In genomic region chr4:35491093-35491492, GRCh38 we compare ENCODE assay signal across 27 cellular contexts.
"Had no signal": no experiment of that assay in that cellular context is flagged by ENCODE, and none has a peak within 500 bp of the region (broad histone marks: within the 10 kb centered on the region; RNA-seq: fewer than 3 reads in every experiment).

No MANE protein-coding gene starts in this region.

- H3K4me1 ChIP-seq: stomach, suprapubic skin, testis, thyroid gland, tibial artery, tibial nerve, transverse colon, upper lobe of left lung, upper lobe of right lung, uterus, vagina had no signal

- ATAC-seq: stimulated activated effector memory CD8-positive, alpha-beta T cell treated with anti-CD3 and anti-CD28 coated beads, Interleukin-12 subunit alpha, Interleukin-12 subunit beta, amount 100 ng/mL, for 72 hours; stimulated activated memory B cell treated with anti-CD40 and anti-IgM and Interleukin-4, amounts not matched to agents 10 μg/mL and 1 μg/mL and 100 μg/mL, for 72 hours; stimulated activated naive B cell treated with anti-CD40 and anti-IgM and Interleukin-4, amounts not matched to agents 10 μg/mL and 1 μg/mL and 100 μg/mL, for 72 hours; stimulated activated naive CD8-positive, alpha-beta T cell treated with anti-CD3 and anti-CD28 coated beads, Interleukin-15, amount 100 ng/mL, for 72 hours; stimulated activated naive CD8-positive, alpha-beta T cell treated with anti-CD3 and anti-CD28 coated beads, Interleukin-15, Interleukin-2, amounts not matched to agents 100 U/mL and 50 U/mL, for 24 hours; upper lobe of right lung had no signal

- H3K4me3 Mint-ChIP-seq: stimulated activated effector memory CD8-positive, alpha-beta T cell treated with anti-CD3 and anti-CD28 coated beads, Interleukin-12 subunit alpha, Interleukin-12 subunit beta, amount 100 ng/mL, for 72 hours; stimulated activated memory B cell treated with anti-CD40 and anti-IgM and Interleukin-4, amounts not matched to agents 10 μg/mL and 1 μg/mL and 100 μg/mL, for 72 hours; stimulated activated naive B cell treated with anti-CD40 and anti-IgM and Interleukin-4, amounts not matched to agents 10 μg/mL and 1 μg/mL and 100 μg/mL, for 72 hours; stimulated activated naive CD8-positive, alpha-beta T cell treated with anti-CD3 and anti-CD28 coated beads, Interleukin-15, amount 100 ng/mL, for 72 hours; stimulated activated naive CD8-positive, alpha-beta T cell treated with anti-CD3 and anti-CD28 coated beads, Interleukin-15, Interleukin-2, amounts not matched to agents 100 ng/mL and 50 ng/mL, for 24 hours; type B pancreatic cell had no signal

- H3K36me3 ChIP-seq: stomach, suprapubic skin, thoracic aorta, thyroid gland, tibial artery, tibial nerve, transverse colon, upper lobe of left lung, upper lobe of right lung, uterus, vagina had no signal

- H3K27me3 ChIP-seq: stomach, suprapubic skin, testis, thyroid gland, tibial artery, tibial nerve, transverse colon, upper lobe of left lung, upper lobe of right lung, uterus, vagina had no signal

- H3K36me3 Mint-ChIP-seq: stimulated activated effector memory CD8-positive, alpha-beta T cell treated with anti-CD3 and anti-CD28 coated beads, Interleukin-12 subunit alpha, Interleukin-12 subunit beta, amount 100 ng/mL, for 72 hours; stimulated activated memory B cell treated with anti-CD40 and anti-IgM and Interleukin-4, amounts not matched to agents 10 μg/mL and 1 μg/mL and 100 μg/mL, for 72 hours; stimulated activated naive B cell treated with anti-CD40 and anti-IgM and Interleukin-4, amounts not matched to agents 10 μg/mL and 1 μg/mL and 100 μg/mL, for 72 hours; type B pancreatic cell had no signal

- DNase-seq: stimulated activated CD4-positive, alpha-beta T cell treated with anti-CD3 and anti-CD28 coated beads, Interleukin-2, amount 100 ng/mL, for 48 hours; stimulated activated CD4-positive, alpha-beta T cell treated with anti-CD3 and anti-CD28 coated beads, Interleukin-4, amount 100 ng/mL, for 24 hours; stimulated activated CD4-positive, alpha-beta T cell treated with anti-CD3 and anti-CD28 coated beads, Interleukin-4, amount 100 ng/mL, for 4 hours; stimulated activated CD8-positive, alpha-beta memory T cell treated with anti-CD3 and anti-CD28 coated beads, Interleukin-4, amount 100 ng/mL, for 48 hours; stimulated activated naive B cell treated with anti-CD40 and anti-IgM and Interleukin-4, amounts not matched to agents 10 μg/mL and 1 μg/mL and 100 μg/mL, for 72 hours; stimulated activated naive CD4-positive, alpha-beta T cell; stimulated activated naive CD4-positive, alpha-beta T cell treated with Interleukin-2 at 50 U/mL for 16 hours; stimulated activated naive CD8-positive, alpha-beta T cell treated with anti-CD3 and anti-CD28 coated beads, Interleukin-15, amount 100 ng/mL, for 72 hours; stimulated activated naive CD8-positive, alpha-beta T cell treated with anti-CD3 and anti-CD28 coated beads, Interleukin-15, Interleukin-2, amounts not matched to agents 100 U/mL and 50 U/mL, for 24 hours; stomach; substantia nigra; testis; thyroid gland; tibial artery; transverse colon; trophoblast cell; upper lobe of left lung; upper lobe of right lung; uterus had no signal

- H3K9me3 ChIP-seq: suprapubic skin, testis, thoracic aorta, thyroid gland, tibial artery, transverse colon, upper lobe of left lung, upper lobe of right lung, uterus, vagina had no signal

- H3K4me1 Mint-ChIP-seq: stimulated activated effector memory CD8-positive, alpha-beta T cell treated with anti-CD3 and anti-CD28 coated beads, Interleukin-12 subunit alpha, Interleukin-12 subunit beta, amount 100 ng/mL, for 72 hours; stimulated activated memory B cell treated with anti-CD40 and anti-IgM and Interleukin-4, amounts not matched to agents 10 μg/mL and 1 μg/mL and 100 μg/mL, for 72 hours; stimulated activated naive B cell treated with anti-CD40 and anti-IgM and Interleukin-4, amounts not matched to agents 10 μg/mL and 1 μg/mL and 100 μg/mL, for 72 hours; stimulated activated naive CD8-positive, alpha-beta T cell treated with anti-CD3 and anti-CD28 coated beads, Interleukin-15, amount 100 ng/mL, for 72 hours had no signal

- H3K4me3 ChIP-seq: stomach, suprapubic skin, testis, thoracic aorta, thyroid gland, tibial artery, tibial nerve, transverse colon, upper lobe of left lung, upper lobe of right lung, uterus, vagina had no signal

- H3K27ac Mint-ChIP-seq: stimulated activated effector memory CD8-positive, alpha-beta T cell treated with anti-CD3 and anti-CD28 coated beads, Interleukin-12 subunit alpha, Interleukin-12 subunit beta, amount 100 ng/mL, for 72 hours; stimulated activated memory B cell treated with anti-CD40 and anti-IgM and Interleukin-4, amounts not matched to agents 10 μg/mL and 1 μg/mL and 100 μg/mL, for 72 hours; stimulated activated naive B cell treated with anti-CD40 and anti-IgM and Interleukin-4, amounts not matched to agents 10 μg/mL and 1 μg/mL and 100 μg/mL, for 72 hours; stimulated activated naive CD8-positive, alpha-beta T cell treated with anti-CD3 and anti-CD28 coated beads, Interleukin-15, amount 100 ng/mL, for 72 hours; stimulated activated naive CD8-positive, alpha-beta T cell treated with anti-CD3 and anti-CD28 coated beads, Interleukin-15, Interleukin-2, amounts not matched to agents 100 ng/mL and 50 ng/mL, for 24 hours; type B pancreatic cell had no signal

- H3K9me3 Mint-ChIP-seq: stimulated activated memory B cell treated with anti-CD40 and anti-IgM and Interleukin-4, amounts not matched to agents 10 μg/mL and 1 μg/mL and 100 μg/mL, for 72 hours; stimulated activated naive B cell treated with anti-CD40 and anti-IgM and Interleukin-4, amounts not matched to agents 10 μg/mL and 1 μg/mL and 100 μg/mL, for 72 hours; stimulated activated naive CD8-positive, alpha-beta T cell treated with anti-CD3 and anti-CD28 coated beads, Interleukin-15, Interleukin-2, amounts not matched to agents 100 ng/mL and 50 ng/mL, for 24 hours; type B pancreatic cell had no signal

- H3K27me3 Mint-ChIP-seq: stimulated activated memory B cell treated with anti-CD40 and anti-IgM and Interleukin-4, amounts not matched to agents 10 μg/mL and 1 μg/mL and 100 μg/mL, for 72 hours; stimulated activated naive B cell treated with anti-CD40 and anti-IgM and Interleukin-4, amounts not matched to agents 10 μg/mL and 1 μg/mL and 100 μg/mL, for 72 hours; stimulated activated naive CD8-positive, alpha-beta T cell treated with anti-CD3 and anti-CD28 coated beads, Interleukin-15, amount 100 ng/mL, for 72 hours; stimulated activated naive CD8-positive, alpha-beta T cell treated with anti-CD3 and anti-CD28 coated beads, Interleukin-15, Interleukin-2, amounts not matched to agents 100 ng/mL and 50 ng/mL, for 24 hours; type B pancreatic cell had no signal

- H3K27ac ChIP-seq: stomach, suprapubic skin, testis, thoracic aorta, thyroid gland, tibial artery, tibial nerve, transverse colon, upper lobe of left lung, upper lobe of right lung, uterus, vagina had no signal
